In genomic region chr9:127680846-127681245, GRCh38 we compare ENCODE assay signal across 29 cellular contexts. TPM values are rescaled to one million over a fixed set of nuclear protein-coding genes. Genes with fewer than 3 reads are reported as not detected.
"Had no signal": no experiment of that assay in that cellular context is flagged by ENCODE, and none has a peak within 500 bp of the region (broad histone marks: within the 10 kb centered on the region; RNA-seq: fewer than 3 reads in every experiment).

No MANE protein-coding gene starts in this region.

- H3K27ac ChIP-seq: adrenal gland, breast epithelium, KMS-11, SJSA1 had no signal

- H3K4me1 ChIP-seq: breast epithelium had no signal

- H3K27me3 ChIP-seq: adrenal gland, breast epithelium, MG63, SJSA1 had no signal

- H3K9me3 ChIP-seq: adrenal gland, breast epithelium, MG63, SJSA1 had no signal

- DNase-seq: activated CD4-positive, alpha-beta T cell treated with anti-CD3 and anti-CD28 coated beads for 48 hours; activated CD4-positive, alpha-beta T cell treated with anti-CD3 and anti-CD28 coated beads, Interleukin-2, amount 50 U/mL, for 4 hours; activated CD4-positive, CD25-positive, alpha-beta regulatory T cell treated with anti-CD3 and anti-CD28 coated beads, Interleukin-2, amount 50 U/mL, for 72 hours; activated CD8-positive, alpha-beta memory T cell treated with anti-CD3 and anti-CD28 coated beads, Interleukin-2, amount 50 U/mL, for 48 hours; activated CD8-positive, alpha-beta T cell treated with anti-CD3 and anti-CD28 coated beads, Interleukin-2, amount 10 ng/mL, durations not matched to agents 7 days and 5 days; activated naive CD4-positive, alpha-beta T cell treated with anti-CD3 and anti-CD28 coated beads, Interleukin-2, amount 50 U/mL, for 16 hours; activated naive CD8-positive, alpha-beta T cell treated with anti-CD3 and anti-CD28 coated beads, Interleukin-2, amount 10 ng/mL, durations not matched to agents 7 days and 5 days; activated T-cell treated with anti-CD3 and anti-CD28 coated beads, Interleukin-2, amount 50 U/mL, for 1 hour; adrenal gland; aorta; central memory CD4-positive, alpha-beta T cell; MG63; MV-4-11; NCI-H1105 treated with DMSO at 0.1 percent for 48 hours; NCI-H1436 treated with DMSO at 0.1 percent for 48 hours; NCI-H187; NCI-H2081; NCI-H510A treated with DMSO at 0.1 percent for 48 hours; NCI-H69; NK-92 treated with Interleukin-12 subunit alpha and Interleukin-12 subunit beta, amount 100 ng/mL, for 24 hours; PC-3; SHP77; SW 1271 had no signal

- FAIRE-seq: RCC 7860 had no signal

- H3K9ac ChIP-seq: KMS-11 had no signal

- H3K4me2 ChIP-seq: KMS-11 had no signal

- H3K4me3 ChIP-seq: adrenal gland, breast epithelium, MG63, SJSA1 had no signal

- H3K36me3 ChIP-seq: breast epithelium, MG63 had no signal

- ATAC-seq: activated CD8-positive, alpha-beta T cell treated with anti-CD3 and anti-CD28 coated beads, Interleukin-2, amount 10 ng/mL, durations not matched to agents 7 days and 5 days; PC-3; SK-N-SH treated with all-trans-retinoic acid at 6 μM for 48 hours; WTC11 had no signal

RNA-seq across cellular contexts. Expression of gene CFAP157, which starts 25.9 kb away (rescaled TPM):
- total RNA-seq: PC-3 had no signal

RNA-seq across cellular contexts. Expression of gene TTC16, which starts 35.0 kb away (rescaled TPM):
- total RNA-seq: SJSA1, WTC11 had no signal
- polyA plus RNA-seq: aorta had no signal
